20 cellular contexts compared by ENCODE assay signal in the genomic region with DNA sequence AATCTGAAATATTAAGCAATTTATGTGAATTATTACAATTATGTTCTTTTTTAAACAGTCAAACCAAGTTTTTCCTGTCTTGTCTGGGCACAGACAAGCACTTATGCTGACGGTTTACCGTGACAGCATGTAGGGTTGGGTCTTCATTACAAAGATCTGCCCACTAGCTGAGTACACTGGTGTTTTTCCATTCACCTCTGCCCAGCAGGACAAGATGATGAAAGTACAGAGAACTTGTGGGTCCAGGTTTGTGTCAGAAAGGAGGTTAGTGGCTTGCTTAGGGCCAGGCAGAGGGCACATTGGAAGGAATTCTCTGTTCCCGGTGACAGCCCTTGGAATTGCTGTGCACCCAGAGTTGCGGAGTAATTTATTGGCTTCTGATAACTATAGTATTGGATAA. TPM values are rescaled to one million over a fixed set of nuclear protein-coding genes. Genes with fewer than 3 reads are reported as not detected.
A peak's percentile ranks its signal among the peaks of the same experiment; 100 is the strongest.
DNase-seq lines count a peak whose midpoint lies in the region; ATAC-seq, FAIRE-seq and TF ChIP-seq lines count a peak whose summit lies in the region.
"Had no signal": no experiment of that assay in that cellular context is flagged by ENCODE, and none has a peak within 500 bp of the region (broad histone marks: within the 10 kb centered on the region; RNA-seq: fewer than 3 reads in every experiment).

No MANE protein-coding gene starts in this region.

- POLR2A ChIA-PET in A549 (lab: Yijun Ruan, JAX), result interaction anchor here (1.4 to 2.1 kb wide), 2 partner anchors 14 to 123 kb away, joined by 4 to 9 read pairs; partner anchors contain the start of gene NABP1

- no peaks in the 10 kb centered on the region for H3K27me3 ChIP-seq in astrocyte (ENCODE audit: insufficient read depth, low read length)
- H3K27me3 ChIP-seq: Peyer's patch had no signal

- H3K27me3 Mint-ChIP-seq in astrocyte (ENCODE audit: low read depth, unreplicated experiment) (no peaks in the 10 kb centered on the region), immature natural killer cell (ENCODE audit: low read depth in 3 of 3) (no peaks in the 10 kb centered on the region)

- H3K36me3 ChIP-seq in astrocyte (ENCODE audit: insufficient read depth, low read length), result peaks cover 21% of the 10 kb centered on the region

- WGBS in A549 (ENCODE audit: missing lambda C conversion rate), result 85% methylated on average over 4 of the region's 4 CpGs

- H2AFZ ChIP-seq in astrocyte (ENCODE audit: low read depth, low read length), result no peak overlapping the region

- TF ChIP-seq POLR2A in A549 (IDR thresholded peaks at IDR 0.05; ENCODE audit: low read length), result 0 out of 2 replicates have a peak, but pooled peaks have one; percentile 8

- no peak for TF ChIP-seq RAD21 in A549 (conservative IDR thresholded peaks at IDR 0.05 in 1 of 2, IDR thresholded peaks at IDR 0.05 in 1 of 2)

- no peak for FAIRE-seq in A549 (lab: Jason Lieb, UNC)
- no peak for FAIRE-seq in astrocyte (lab: Jason Lieb, UNC)
- FAIRE-seq: K562 had no signal

- peaks cover 60% of the 10 kb centered on the region for H3K4me1 Mint-ChIP-seq in astrocyte (ENCODE audit: low read depth, unreplicated experiment)
- H3K4me1 Mint-ChIP-seq in immature natural killer cell, result peaks cover 7 to 12% of the 10 kb centered on the region in 2 donors

- H3K4me1 ChIP-seq in A549, result peaks cover 45% of the 10 kb centered on the region
- peaks cover 47% of the 10 kb centered on the region for H3K4me1 ChIP-seq in astrocyte (ENCODE audit: insufficient read depth, low read length)

- no peaks in the 10 kb centered on the region for H3K79me2 ChIP-seq in astrocyte (ENCODE audit: insufficient read depth, low read length)

- H4K20me1 ChIP-seq in astrocyte (ENCODE audit: insufficient read depth, low read length), result no peaks in the 10 kb centered on the region

- H3K27ac Mint-ChIP-seq in astrocyte (ENCODE audit: unreplicated experiment), result peak overlapping the region; percentile 79
- no peak overlapping the region for H3K27ac Mint-ChIP-seq in immature natural killer cell

- H3K9me3 Mint-ChIP-seq in astrocyte (ENCODE audit: unreplicated experiment) (no peaks in the 10 kb centered on the region), immature natural killer cell (no peaks in the 10 kb centered on the region)
- H3K9me3 Mint-ChIP-seq: CD14-positive monocyte had no signal

- H3K4me3 ChIP-seq in A549 (no peak overlapping the region), astrocyte (ENCODE audit: insufficient read depth, low read depth, low read length) (no peak overlapping the region)
- H3K4me3 ChIP-seq: K562, Peyer's patch, SK-N-MC had no signal

- no peak for DNase-seq in A549 (ENCODE audit: low read depth in 1 of 2, low spot score in 1 of 2)
- peak; percentile 1 for DNase-seq in HCEC 1CT
- no peak for DNase-seq in astrocyte (ENCODE audit: low read depth)
- DNase-seq in left lobe of liver (ENCODE audit: low spot score), result no peak
- no peak for DNase-seq in anterior cingulate cortex (lab: John Stamatoyannopoulos, UW)
- no peak for DNase-seq in immature natural killer cell
- DNase-seq in NCI-H446 treated with DMSO at 0.1 percent for 48 hours (lab: John Stamatoyannopoulos, UW), result no peak
- DNase-seq: ACHN, AML-193, COR-L47, H7, NCI-H1048, NCI-H2081 treated with DMSO at 0.1 percent for 48 hours, NCI-H524 treated with DMSO at 0.1 percent for 48 hours, Peyer's patch, Right ventricle myocardium superior had no signal

- H3K9ac ChIP-seq in astrocyte (ENCODE audit: low read length), result no peak overlapping the region

- H3K4me3 Mint-ChIP-seq in astrocyte (ENCODE audit: unreplicated experiment), result no peak overlapping the region
- no peak overlapping the region for H3K4me3 Mint-ChIP-seq in immature natural killer cell
- H3K4me3 Mint-ChIP-seq: CD14-positive monocyte had no signal

- CTCF ChIA-PET in A549 (lab: Yijun Ruan, JAX), result interaction anchor here (0.6 to 2.1 kb wide), 14 partner anchors 10 to 137 kb away, joined by 3 to 19 read pairs (median 6); no protein-coding TSS in a partner anchor

- H3K4me2 ChIP-seq in A549, result no peak overlapping the region
- no peak overlapping the region for H3K4me2 ChIP-seq in astrocyte (ENCODE audit: low read length)

- no peak for TF ChIP-seq EP300 in A549 (IDR thresholded peaks at IDR 0.05)

- TF ChIP-seq CTCF in A549 (IDR thresholded peaks at IDR 0.05), result no peak
- TF ChIP-seq CTCF in astrocyte (IDR thresholded peaks at IDR 0.05; ENCODE audit: insufficient read depth, low read depth, low read length), result no peak

- H3K27ac ChIP-seq in A549 (peak overlapping the region in 1 of 2 experiments; percentile 6; a peak in 1 of 6 replicates), astrocyte (ENCODE audit: low read depth, low read length) (no peak overlapping the region)
- H3K27ac ChIP-seq: Peyer's patch, SK-N-MC had no signal

- peaks cover 5% of the 10 kb centered on the region for H3K36me3 Mint-ChIP-seq in astrocyte (ENCODE audit: low read depth, unreplicated experiment)
- H3K36me3 Mint-ChIP-seq in immature natural killer cell, result peaks cover 6 to 26% (median 14%) of the 10 kb centered on the region in 3 donors

- H3K9me3 ChIP-seq in A549 (no peaks in the 10 kb centered on the region), astrocyte (ENCODE audit: insufficient read depth, low read depth, low read length) (no peaks in the 10 kb centered on the region)
- H3K9me3 ChIP-seq: Peyer's patch had no signal

- ATAC-seq in A549 (no peak), left lobe of liver (peak; percentile 10), GM18498 (IDR thresholded peaks at IDR 0.05; ENCODE audit: unreplicated experiment) (no peak)
- ATAC-seq: K562 had no signal

TF ChIP-seq in A549, 52 proteins besides CTCF, POLR2A, EP300 and RAD21:
- TF ChIP-seq JUN (IDR thresholded peaks at IDR 0.05), result no peak
- TF ChIP-seq, protein P1, sequence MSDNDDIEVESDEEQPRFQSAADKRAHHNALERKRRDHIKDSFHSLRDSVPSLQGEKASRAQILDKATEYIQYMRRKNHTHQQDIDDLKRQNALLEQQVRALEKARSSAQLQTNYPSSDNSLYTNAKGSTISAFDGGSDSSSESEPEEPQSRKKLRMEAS (IDR thresholded peaks at IDR 0.05), result no peak
- no peak for TF ChIP-seq KDM5A (IDR thresholded peaks at IDR 0.05)
- no peak for TF ChIP-seq KDM1A (IDR thresholded peaks at IDR 0.05; ENCODE audit: low read depth)
- TF ChIP-seq HDAC2 (IDR thresholded peaks at IDR 0.05), result no peak
- TF ChIP-seq ZNF302 (CRISPR knock-in tag; IDR thresholded peaks at IDR 0.05), result no peak
- no peak for TF ChIP-seq HMGXB4 (CRISPR knock-in tag; IDR thresholded peaks at IDR 0.05; ENCODE audit: borderline replicate concordance)
- TF ChIP-seq POLR2AphosphoS2 (conservative IDR thresholded peaks at IDR 0.05; ENCODE audit: low read length), result no peak
- TF ChIP-seq, protein P2, sequence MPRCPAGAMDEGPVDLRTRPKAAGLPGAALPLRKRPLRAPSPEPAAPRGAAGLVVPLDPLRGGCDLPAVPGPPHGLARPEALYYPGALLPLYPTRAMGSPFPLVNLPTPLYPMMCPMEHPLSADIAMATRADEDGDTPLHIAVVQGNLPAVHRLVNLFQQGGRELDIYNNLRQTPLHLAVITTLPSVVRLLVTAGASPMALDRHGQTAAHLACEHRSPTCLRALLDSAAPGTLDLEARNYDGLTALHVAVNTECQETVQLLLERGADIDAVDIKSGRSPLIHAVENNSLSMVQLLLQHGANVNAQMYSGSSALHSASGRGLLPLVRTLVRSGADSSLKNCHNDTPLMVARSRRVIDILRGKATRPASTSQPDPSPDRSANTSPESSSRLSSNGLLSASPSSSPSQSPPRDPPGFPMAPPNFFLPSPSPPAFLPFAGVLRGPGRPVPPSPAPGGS (IDR thresholded peaks at IDR 0.05), result no peak
- TF ChIP-seq RARB (CRISPR knock-in tag; IDR thresholded peaks at IDR 0.05), result no peak
- no peak for TF ChIP-seq CBX8 (IDR thresholded peaks at IDR 0.05)

RNA-seq across cellular contexts. Expression of gene NABP1, which starts 14.0 kb away (rescaled TPM):
- polyA plus RNA-seq in A549 (2011; rRNA removed) (13.6 and 22.4 TPM in 2 replicates), A549 (2017; fragmentation: RNase III; extraction: RNeasy Plus Mini Kit Qiagen cat#74134 plus additional on column Dnase treatment) (21.9 to 22.2 TPM (median 21.9 TPM) in 3 replicates), immature natural killer cell (10 to 100 TPM in 1 of 3 donors, 1 to 10 TPM in 2; 4.1 to 11.9 (median 7.6) TPM)
- 1.7 and 1.8 TPM in 2 replicates for polyA plus RNA-seq in A549 (2012; cell fraction: cytosol; rRNA removed)
- polyA plus RNA-seq in A549 (2012; cell fraction: nucleus; rRNA removed), result 2.9 and 4.9 TPM in 2 replicates
- 19.0 and 21.4 TPM in 2 replicates for polyA minus RNA-seq in A549 (2011; rRNA and poly(A)+ RNA removed)
- total RNA-seq in astrocyte (181 and 213 TPM in 2 replicates), left lobe of liver (5.9 TPM)

Comparison
In these comparisons a context has a peak if more than half of its experiments do, and no peak if none do; other contexts are left out.
1. RNA of gene NABP1, which starts 14.0 kb away (total RNA-seq): 181 to 213 TPM in astrocyte; 5.9 TPM in left lobe of liver (single experiment); every median in the first group is over 10 times any median in the second.